ENCODE assay signal across 8 cellular contexts in the genomic region with DNA sequence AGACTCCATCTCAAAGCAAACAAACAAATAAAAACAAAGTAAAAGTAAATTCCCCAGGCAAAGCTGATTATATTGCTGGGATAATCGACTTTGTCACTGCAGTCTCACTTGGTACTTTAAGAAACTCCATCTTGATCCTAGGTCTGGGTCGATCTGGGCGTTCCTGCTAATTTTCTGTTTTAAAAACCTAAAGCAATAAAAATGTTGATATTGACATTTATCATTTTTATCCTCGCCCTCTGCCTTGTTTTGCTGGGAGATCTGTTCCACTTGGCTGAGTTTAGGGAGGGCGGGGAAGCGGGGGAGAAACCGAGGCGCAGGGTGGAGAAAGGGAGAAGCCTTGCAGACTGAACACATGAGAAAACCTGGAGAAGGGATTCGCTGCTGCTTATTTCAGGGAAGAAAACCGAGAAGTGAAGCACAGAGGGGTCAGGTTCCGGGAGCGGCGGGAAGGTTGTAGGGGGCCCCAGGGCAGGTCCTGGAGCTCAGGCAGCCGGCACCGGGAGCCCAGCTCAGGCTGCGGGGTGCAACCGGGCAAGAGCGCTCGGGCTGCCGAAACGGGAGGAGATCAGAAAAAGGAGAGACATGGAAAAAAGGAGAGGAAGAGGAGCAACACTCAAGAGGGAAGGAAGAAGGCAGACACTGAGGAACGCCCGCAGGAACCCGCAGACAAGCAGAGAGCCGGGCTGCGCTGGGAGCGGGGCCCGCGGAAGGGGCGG. TPM values are rescaled to one million over a fixed set of nuclear protein-coding genes. Genes with fewer than 3 reads are reported as not detected.
A peak's percentile ranks its signal among the peaks of the same experiment; 100 is the strongest.
DNase-seq lines count a peak whose midpoint lies in the region; ATAC-seq and TF ChIP-seq lines count a peak whose summit lies in the region.

No MANE protein-coding gene starts in this region.

- POLR2A ChIA-PET in SK-N-SH (lab: Yijun Ruan, JAX), result interaction anchor here (0.6 to 1.6 kb wide), 4 partner anchors 25 to 213 kb away, joined by 3 to 8 read pairs (median 4); partner anchors contain the start of gene XRCC2

- peak overlapping the region; percentile 62 for H3K4me3 ChIP-seq in HL-60 (replicated peaks; ENCODE audit: insufficient read depth, low read length)
- H3K4me3 ChIP-seq in SK-N-SH (ENCODE audit: low read depth in 2 of 2, low read length in 1 of 2), result peak overlapping the region; percentile 71 to 93
- H3K4me3 ChIP-seq in esophagus squamous epithelium, result peak overlapping the region; percentile 55 to 99 (median 68)

- WGBS in SK-N-SH (ENCODE audit: low lambda C conversion rate), result 2% methylated on average over 30 of the region's 30 CpGs
- WGBS in esophagus squamous epithelium, 2 donors, result 2 to 4% methylated on average over 22 to 29 of the region's 30 CpGs

- peaks cover 8% of the 10 kb centered on the region for H3F3A ChIP-seq in SK-N-SH (replicated peaks; ENCODE audit: insufficient read depth)

- no peaks in the 10 kb centered on the region for H3K27me3 ChIP-seq in HL-60 (ENCODE audit: insufficient read depth, poor library complexity, severe bottlenecking)
- H3K27me3 ChIP-seq in SK-N-SH (ENCODE audit: insufficient read depth), result no peaks in the 10 kb centered on the region
- H3K27me3 ChIP-seq in esophagus squamous epithelium, result no peaks in the 10 kb centered on the region

- DNase-seq in GM04504 (ENCODE audit: low read depth) (peak; percentile 23), HL-60 (ENCODE audit: low read depth in 1 of 2, low spot score in 1 of 2) (no peak), SK-N-SH (no peak), esophagus squamous epithelium (lab: John Stamatoyannopoulos, UW) (no peak)
- DNase-seq in NK-92 treated with Interleukin-12 subunit alpha and Interleukin-12 subunit beta, amount 100 ng/mL, for 24 hours (lab: John Stamatoyannopoulos, UW), result no peak
- DNase-seq in effector CD4-positive, alpha-beta T cell, result no peak

- H3K9ac ChIP-seq in SK-N-SH, result peak overlapping the region; percentile 56

- H4K20me1 ChIP-seq in SK-N-SH (ENCODE audit: insufficient read depth), result no peaks in the 10 kb centered on the region

- ATAC-seq in GM21390 (IDR thresholded peaks at IDR 0.05; ENCODE audit: unreplicated experiment), result peak; percentile 19

- H3K36me3 ChIP-seq in SK-N-SH (replicated peaks in 1 of 2; ENCODE audit: control insufficient read depth in 1 of 2, insufficient read depth in 2 of 2, low read length in 1 of 2) (no peaks in the 10 kb centered on the region), esophagus squamous epithelium (no peaks in the 10 kb centered on the region)

- H3K27me3 Mint-ChIP-seq in nephron (ENCODE audit: low read depth), result no peaks in the 10 kb centered on the region

- TF ChIP-seq RAD21 in SK-N-SH (IDR thresholded peaks at IDR 0.05; ENCODE audit: low read length), result no peak

- peak overlapping the region; percentile 85 to 92 (median 90) for H3K4me3 Mint-ChIP-seq in nephron

- peak overlapping the region; percentile 93 to 97 (median 96) for H3K27ac Mint-ChIP-seq in nephron

- H3K9me3 Mint-ChIP-seq in nephron, result no peaks in the 10 kb centered on the region

- H3K4me1 Mint-ChIP-seq in nephron, result peaks cover 21% of the 10 kb centered on the region

- peak overlapping the region; percentile 97 for H3K27ac ChIP-seq in HL-60 (replicated peaks)
- peak overlapping the region; percentile 88 to 92 for H3K27ac ChIP-seq in SK-N-SH (ENCODE audit: low read depth in 2 of 2, low read length in 1 of 2)
- peak overlapping the region; percentile 88 to 100 (median 98) for H3K27ac ChIP-seq in esophagus squamous epithelium

- TF ChIP-seq CTCF in HL-60 (IDR thresholded peaks at IDR 0.05; ENCODE audit: insufficient read depth, low read length), result no peak
- no peak for TF ChIP-seq CTCF in SK-N-SH (IDR thresholded peaks at IDR 0.05)
- no peak for TF ChIP-seq CTCF in esophagus squamous epithelium (IDR thresholded peaks at IDR 0.05)
- TF ChIP-seq CTCF in nephron (IDR thresholded peaks at IDR 0.05; ENCODE audit: unreplicated experiment in 3 of 3), result no peak

- TF ChIP-seq EP300 in SK-N-SH (IDR thresholded peaks at IDR 0.05; ENCODE audit: borderline replicate concordance in 1 of 2, low read depth in 1 of 2, low read length in 1 of 2), result no peak

- peak overlapping the region; percentile 95 for H3K4me2 ChIP-seq in SK-N-SH

- peak overlapping the region; percentile 100 for H2AFZ ChIP-seq in SK-N-SH (ENCODE audit: low read depth)

- H3K9me3 ChIP-seq in SK-N-SH (no peaks in the 10 kb centered on the region), esophagus squamous epithelium (no peaks in the 10 kb centered on the region)

- TF ChIP-seq POLR2A in esophagus squamous epithelium (IDR thresholded peaks at IDR 0.05), result peak in 2 of 4 donors; percentile 65 to 67

- H3K4me1 ChIP-seq in SK-N-SH (ENCODE audit: control insufficient read depth in 1 of 2, insufficient read depth in 2 of 2, low read depth in 1 of 2, low read length in 1 of 2) (peaks cover 0 to 13% of the 10 kb centered on the region in 2 experiments; a peak in 2 of 4 replicates), esophagus squamous epithelium (peaks cover 3 to 22% (median 11%) of the 10 kb centered on the region in 3 donors)

- intact Hi-C loops in esophagus squamous epithelium (cut with DNase I), result no loop called here

- no peaks in the 10 kb centered on the region for H3K9me2 ChIP-seq in SK-N-SH

- H3K79me2 ChIP-seq in SK-N-SH (ENCODE audit: insufficient read depth), result no peaks in the 10 kb centered on the region

- no peaks in the 10 kb centered on the region for H3K36me3 Mint-ChIP-seq in nephron (ENCODE audit: low read depth)

- CTCF ChIA-PET in SK-N-SH (lab: Yijun Ruan, JAX), result interaction anchor here (0.6 to 3.3 kb wide), 7 partner anchors 29 to 244 kb away, joined by 3 to 12 read pairs (median 4); no protein-coding TSS in a partner anchor

TF ChIP-seq in SK-N-SH, 30 proteins besides CTCF, POLR2A, EP300 and RAD21:
- TF ChIP-seq PBX3 (IDR thresholded peaks at IDR 0.05) (no peak), MXI1 (IDR thresholded peaks at IDR 0.05; ENCODE audit: low read depth, low read length) (no peak), TCF12 (IDR thresholded peaks at IDR 0.05) (no peak), NRF1 (IDR thresholded peaks at IDR 0.05; ENCODE audit: low read depth, low read length) (no peak), EZH2phosphoT487 (IDR thresholded peaks at IDR 0.05; ENCODE audit: borderline replicate concordance, low read depth) (no peak), TAF1 (IDR thresholded peaks at IDR 0.05; ENCODE audit: borderline replicate concordance, low read depth, low read length) (peak; percentile 79), JUND (IDR thresholded peaks at IDR 0.05) (no peak; the same call in 1 of the 2 replicates), FOXM1 (IDR thresholded peaks at IDR 0.05; ENCODE audit: low read depth) (no peak), TEAD4 (IDR thresholded peaks at IDR 0.05; ENCODE audit: borderline replicate concordance, insufficient read depth) (0 out of 2 replicates have a peak, but pooled peaks have one; percentile 8), ZBTB33 (IDR thresholded peaks at IDR 0.05; ENCODE audit: borderline replicate concordance, low read depth) (no peak), POLR2AphosphoS5 (IDR thresholded peaks at IDR 0.05; ENCODE audit: low read depth, low read length) (peak; percentile 93)
- TF ChIP-seq, protein P1, sequence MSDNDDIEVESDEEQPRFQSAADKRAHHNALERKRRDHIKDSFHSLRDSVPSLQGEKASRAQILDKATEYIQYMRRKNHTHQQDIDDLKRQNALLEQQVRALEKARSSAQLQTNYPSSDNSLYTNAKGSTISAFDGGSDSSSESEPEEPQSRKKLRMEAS (IDR thresholded peaks at IDR 0.05; ENCODE audit: low read depth), result peak; percentile 55; the same call in 1 of the 2 replicates

RNA-seq across cellular contexts. Expression of gene KMT2C, which starts 27.4 kb away (rescaled TPM):
- polyA plus RNA-seq in SK-N-SH (2012; rRNA removed), result 8.0 and 9.7 TPM in 2 replicates
- 7.1 and 8.4 TPM in 2 replicates for polyA plus RNA-seq in SK-N-SH (2012; cell fraction: cytosol; rRNA removed)
- polyA plus RNA-seq in SK-N-SH (2012; cell fraction: nucleus; rRNA removed), result 14.7 and 25.2 TPM in 2 replicates
- total RNA-seq in esophagus squamous epithelium, result 10 to 100 TPM; 25.1 to 64.7 (median 43.4) TPM
